8 cellular contexts compared by ENCODE assay signal in genomic region chr6:27605401-27606342, GRCh38.
A peak's percentile ranks its signal among the peaks of the same experiment; 100 is the strongest.
DNase-seq lines count a peak whose midpoint lies in the region; ATAC-seq, FAIRE-seq and TF ChIP-seq lines count a peak whose summit lies in the region.

No MANE protein-coding gene starts in this region.

- peak overlapping the region; percentile 74 for H3K4me2 ChIP-seq in PC-9
- peak overlapping the region; percentile 84 for H3K4me2 ChIP-seq in endothelial cell of umbilical vein (ENCODE audit: insufficient read depth, low read length)

- peak; percentile 72 for ATAC-seq in stimulated activated naive CD8-positive, alpha-beta T cell treated with anti-CD3 and anti-CD28 coated beads, Interleukin-15, Interleukin-2, amounts not matched to agents 100 U/mL and 50 U/mL, for 24 hours
- no peak for ATAC-seq in body of pancreas
- ATAC-seq in GM21381 (IDR thresholded peaks at IDR 0.05; ENCODE audit: unreplicated experiment) = no peak

- no peaks in the 10 kb centered on the region for H3K9me3 ChIP-seq in PC-9 (ENCODE audit: insufficient read depth, low read depth)
- no peaks in the 10 kb centered on the region for H3K9me3 ChIP-seq in endothelial cell of umbilical vein (replicated peaks; ENCODE audit: control insufficient read depth, insufficient read depth, low read length)
- H3K9me3 ChIP-seq in body of pancreas = peaks cover 0 to 4% (median 0%) of the 10 kb centered on the region in 3 donors

- H3K4me3 ChIP-seq in PC-9 (peak overlapping the region; percentile 83), endothelial cell of umbilical vein (replicated peaks in 1 of 3; ENCODE audit: insufficient read depth in 1 of 3, low read depth in 1 of 3, low read length in 3 of 3) (peak overlapping the region; percentile 20 to 74 (median 50)), body of pancreas (no peak overlapping the region)

- peaks cover 43% of the 10 kb centered on the region for H3F3A ChIP-seq in PC-9 (ENCODE audit: insufficient read depth, low read depth)

- H3K36me3 ChIP-seq in PC-9 (ENCODE audit: low read depth) (no peaks in the 10 kb centered on the region), endothelial cell of umbilical vein (ENCODE audit: control insufficient read depth in 2 of 2, extremely low read depth in 1 of 2, insufficient read depth in 2 of 2, low read length in 2 of 2) (no peaks in the 10 kb centered on the region), body of pancreas (replicated peaks in 1 of 2; ENCODE audit: insufficient read depth in 1 of 2, low read depth in 2 of 2) (no peaks in the 10 kb centered on the region)

- peak overlapping the region; percentile 38 for H3K9ac ChIP-seq in endothelial cell of umbilical vein (replicated peaks; ENCODE audit: extremely low read depth, insufficient read depth, low read length)

- H3K4me1 ChIP-seq in PC-9 (replicated peaks; ENCODE audit: insufficient read depth) (0 out of 2 replicates have a peak, but pooled peaks cover 8% of the 10 kb centered on the region), endothelial cell of umbilical vein (ENCODE audit: control insufficient read depth, extremely low read depth, insufficient read depth, low read length) (no peaks in the 10 kb centered on the region), body of pancreas (peaks cover 4% of the 10 kb centered on the region)

- H3K9me1 ChIP-seq in endothelial cell of umbilical vein (replicated peaks; ENCODE audit: control insufficient read depth, extremely low read depth, insufficient read depth, low read length) = no peaks in the 10 kb centered on the region

- WGBS in body of pancreas, 2 donors = 7 to 11% methylated on average over 31 of the region's 31 CpGs

- DNase-seq in stimulated activated CD4-positive, alpha-beta T cell treated with anti-CD3 and anti-CD28 coated beads, Interleukin-12 subunit alpha, Interleukin-12 subunit beta, amount 100 ng/mL, for 48 hours (ENCODE audit: low read depth in 2 of 3, low spot score in 1 of 3) = peak in 2 of 3 donors; percentile 27 to 36
- no peak for DNase-seq in stimulated activated CD4-positive, alpha-beta T cell treated with anti-CD3 and anti-CD28 coated beads, Interleukin-4, amount 100 ng/mL, for 4 hours
- DNase-seq in PC-9 (peak; percentile 77 to 83), endothelial cell of umbilical vein (ENCODE audit: low read depth, low spot score) (peak; percentile 54), body of pancreas (no peak), NCI-H526 treated with DMSO at 0.1 percent for 48 hours (lab: John Stamatoyannopoulos, UW) (no peak)
- peak; percentile 52 for DNase-seq in stimulated activated naive CD8-positive, alpha-beta T cell treated with anti-CD3 and anti-CD28 coated beads, Interleukin-15, Interleukin-2, amounts not matched to agents 100 U/mL and 50 U/mL, for 24 hours

- CTCF ChIA-PET in PC-9 (lab: Charles Lee) (no interaction called here), endothelial cell of umbilical vein (lab: Charles Lee) (interaction anchor here (0.9 to 1.4 kb wide), 5 partner anchors 12 to 402 kb away, joined by 3 to 6 read pairs (median 3); no protein-coding TSS in a partner anchor)

- no peaks in the 10 kb centered on the region for H3K9me2 ChIP-seq in PC-9 (ENCODE audit: insufficient read depth)

- TF ChIP-seq POLR2A in endothelial cell of umbilical vein (IDR thresholded peaks at IDR 0.05; ENCODE audit: low read depth, low read length) = no peak
- TF ChIP-seq POLR2A in body of pancreas (IDR thresholded peaks at IDR 0.05) = no peak

- no peak for TF ChIP-seq CTCF in PC-9 (conservative IDR thresholded peaks at IDR 0.05)
- no peak for TF ChIP-seq CTCF in endothelial cell of umbilical vein (IDR thresholded peaks at IDR 0.05; ENCODE audit: extremely low read depth in 1 of 2, insufficient read depth in 1 of 2, low read depth in 1 of 2, low read length in 2 of 2)
- TF ChIP-seq CTCF in body of pancreas (IDR thresholded peaks at IDR 0.05) = no peak

- POLR2A ChIA-PET in PC-9 (lab: Charles Lee; ENCODE audit: unreplicated experiment) = interaction anchor here (0.7 kb wide), 3 partner anchors 37 to 459 kb away, joined by 3 to 23 read pairs (median 3); a partner anchor contains a TSS
- POLR2A ChIA-PET in endothelial cell of umbilical vein (lab: Charles Lee) = no interaction called here

- peak overlapping the region; percentile 15; the same call in 1 of the 2 replicates for H3K27ac ChIP-seq in PC-9
- no peak overlapping the region for H3K27ac ChIP-seq in endothelial cell of umbilical vein (ENCODE audit: insufficient read depth, low read depth, low read length)
- H3K27ac ChIP-seq in body of pancreas = no peak overlapping the region

- FAIRE-seq in endothelial cell of umbilical vein (lab: Jason Lieb, UNC) = peak; percentile 89

- peak overlapping the region; percentile 79 for H2AFZ ChIP-seq in PC-9
- H2AFZ ChIP-seq in endothelial cell of umbilical vein (ENCODE audit: low read depth, low read length) = peak overlapping the region; percentile 74

- H4K20me1 ChIP-seq in PC-9 (ENCODE audit: insufficient read depth) (no peaks in the 10 kb centered on the region), endothelial cell of umbilical vein (replicated peaks; ENCODE audit: control insufficient read depth, extremely low read depth, insufficient read depth, low read length) (no peaks in the 10 kb centered on the region)

- H3K27me3 ChIP-seq in PC-9 (ENCODE audit: insufficient read depth, low read depth) (no peaks in the 10 kb centered on the region), endothelial cell of umbilical vein (ENCODE audit: control insufficient read depth in 2 of 2, insufficient read depth in 2 of 2, low read length in 2 of 2) (peaks cover 0 to 8% of the 10 kb centered on the region in 2 experiments), body of pancreas (peaks cover 0 to 23% of the 10 kb centered on the region in 2 donors)

- BruUV-seq in PC-9 (replicated peaks; lab: Mats Ljungman, UMichigan) (no TSS peak), endothelial cell of umbilical vein (replicated peaks; lab: Mats Ljungman, UMichigan) (no TSS peak)

- intact Hi-C loops in PC-9 (cut with micrococcal nuclease; ENCODE audit: unreplicated experiment) = loop anchor here (1.0 to 5.0 kb wide), 8 partner anchors 59 to 418 kb away; no protein-coding TSS in a partner anchor
- intact Hi-C loops in endothelial cell of umbilical vein (cut with micrococcal nuclease) = loop anchor here (5.0 kb wide), 2 partner anchors 58 to 103 kb away; no protein-coding TSS in a partner anchor
- intact Hi-C loops in body of pancreas (cut with DNase I) = no loop called here

- dilution Hi-C loops in endothelial cell of umbilical vein (cut with MboI; ENCODE audit: extremely low pct_ligation_motif_present, low sequenced_read_pairs) = no loop called here

- H3K79me2 ChIP-seq in PC-9 (ENCODE audit: low read depth) (no peaks in the 10 kb centered on the region), endothelial cell of umbilical vein (ENCODE audit: control insufficient read depth, insufficient read depth, low read length) (no peaks in the 10 kb centered on the region)

TF ChIP-seq in endothelial cell of umbilical vein, 7 proteins besides CTCF, POLR2A, EP300 and RAD21:
- TF ChIP-seq JUN (IDR thresholded peaks at IDR 0.05; ENCODE audit: borderline replicate concordance, insufficient read depth, insufficient read length, low read depth) (no peak), FOS (IDR thresholded peaks at IDR 0.05; ENCODE audit: borderline replicate concordance, insufficient read depth, low read length) (peak; percentile 34)

Comparison
In these comparisons a context has a peak if more than half of its experiments do, and no peak if none do; other contexts are left out.
1. DNase-seq: peak in stimulated activated CD4-positive, alpha-beta T cell treated with anti-CD3 and anti-CD28 coated beads, Interleukin-12 subunit alpha, Interleukin-12 subunit beta, amount 100 ng/mL, for 48 hours (2 of 3), PC-9 (2 of 2), endothelial cell of umbilical vein (single experiment) and stimulated activated naive CD8-positive, alpha-beta T cell treated with anti-CD3 and anti-CD28 coated beads, Interleukin-15, Interleukin-2, amounts not matched to agents 100 U/mL and 50 U/mL, for 24 hours (single experiment); none in stimulated activated CD4-positive, alpha-beta T cell treated with anti-CD3 and anti-CD28 coated beads, Interleukin-4, amount 100 ng/mL, for 4 hours (0 of 2), body of pancreas (0 of 4) and NCI-H526 treated with DMSO at 0.1 percent for 48 hours (single experiment).
2. H3K4me3 ChIP-seq: peak in PC-9 (single experiment) and endothelial cell of umbilical vein (3 of 3); none in body of pancreas (0 of 2).